ENCODE assay signal across 15 cellular contexts in genomic region chr19:4582112-4582553, GRCh38. TPM values are rescaled to one million over a fixed set of nuclear protein-coding genes. Genes with fewer than 3 reads are reported as not detected.
DNase-seq lines count a peak whose midpoint lies in the region; ATAC-seq and TF ChIP-seq lines count a peak whose summit lies in the region.
"Had no signal": no experiment of that assay in that cellular context is flagged by ENCODE, and none has a peak within 500 bp of the region (broad histone marks: within the 10 kb centered on the region; RNA-seq: fewer than 3 reads in every experiment).

No MANE protein-coding gene starts in this region.

- H3K4me3 Mint-ChIP-seq in Caco-2 (ENCODE audit: unreplicated experiment) = peak overlapping the region; percentile 68
- peak overlapping the region; percentile 64 for H3K4me3 Mint-ChIP-seq in chondrocyte (ENCODE audit: unreplicated experiment)
- H3K4me3 Mint-ChIP-seq: activated CD4-positive, alpha-beta T cell treated with anti-CD3 and anti-CD28 coated beads for 36 hours had no signal

- H3K4me1 Mint-ChIP-seq in Caco-2 (ENCODE audit: low read depth, unreplicated experiment) (peaks cover 9% of the 10 kb centered on the region), chondrocyte (ENCODE audit: low read depth) (peaks cover 5% of the 10 kb centered on the region)

- peaks cover 16% of the 10 kb centered on the region for H3K27me3 Mint-ChIP-seq in Caco-2 (ENCODE audit: insufficient read depth, unreplicated experiment)
- H3K27me3 Mint-ChIP-seq in chondrocyte (ENCODE audit: low read depth) = peaks cover 10% of the 10 kb centered on the region

- CTCF ChIA-PET in Caco-2 (lab: Charles Lee) = no interaction called here
- CTCF ChIA-PET in IMR-90 (lab: Yijun Ruan, JAX) = no interaction called here

- no peaks in the 10 kb centered on the region for H3K27me3 ChIP-seq in Caco-2 (replicated peaks; ENCODE audit: control insufficient read depth, insufficient read depth, low read length)
- peaks cover 59% of the 10 kb centered on the region for H3K27me3 ChIP-seq in IMR-90 (ENCODE audit: control insufficient read depth, insufficient read depth, low read length)
- no peaks in the 10 kb centered on the region for H3K27me3 ChIP-seq in neural cell (ENCODE audit: insufficient read depth, low read depth, low read length)

- H4K20me1 ChIP-seq in IMR-90 (ENCODE audit: insufficient read depth, low read length) = no peaks in the 10 kb centered on the region; the same call in 1 of the 2 replicates
- peaks cover 11% of the 10 kb centered on the region for H4K20me1 ChIP-seq in neural cell (ENCODE audit: insufficient read depth)

- H3K4me2 ChIP-seq in IMR-90 (ENCODE audit: low read depth, low read length) (no peak overlapping the region), neural cell (ENCODE audit: low read length) (no peak overlapping the region)

- H3K27ac ChIP-seq in IMR-90 (ENCODE audit: insufficient read depth, low read length) = no peak overlapping the region
- H3K27ac ChIP-seq in neural cell (ENCODE audit: low read length) = no peak overlapping the region
- H3K27ac ChIP-seq: foreskin keratinocyte had no signal

- POLR2A ChIA-PET in Caco-2 (lab: Charles Lee) = no interaction called here
- POLR2A ChIA-PET in IMR-90 (lab: Charles Lee; ENCODE audit: unreplicated experiment) = no interaction called here

- H3K4me3 ChIP-seq in Caco-2 (ENCODE audit: low read depth, low read length) = no peak overlapping the region
- H3K4me3 ChIP-seq in IMR-90 (ENCODE audit: insufficient read depth, low read depth, low read length) = no peak overlapping the region
- H3K4me3 ChIP-seq in neural cell (ENCODE audit: low read length) = peak overlapping the region; percentile 58

- no peaks in the 10 kb centered on the region for H3K79me1 ChIP-seq in IMR-90 (ENCODE audit: low read depth in 1 of 2, low read length in 2 of 2)

- no peak for TF ChIP-seq POLR2A in IMR-90 (IDR thresholded peaks at IDR 0.05; ENCODE audit: low read depth, low read length)

- H3K9me1 ChIP-seq in IMR-90 (ENCODE audit: insufficient read depth, low read length) = no peaks in the 10 kb centered on the region

- H3K27ac Mint-ChIP-seq in Caco-2 (ENCODE audit: unreplicated experiment) (no peak overlapping the region), chondrocyte (ENCODE audit: unreplicated experiment) (no peak overlapping the region)
- H3K27ac Mint-ChIP-seq: activated CD4-positive, alpha-beta T cell treated with anti-CD3 and anti-CD28 coated beads for 36 hours; CD4-positive, CD25-positive, alpha-beta regulatory T cell had no signal

- peaks cover 11% of the 10 kb centered on the region for H3K79me2 ChIP-seq in neural cell (replicated peaks; ENCODE audit: insufficient read depth, low read length)

- H2BK20ac ChIP-seq in IMR-90 (ENCODE audit: low read depth, low read length) = no peak overlapping the region

- H3K4ac ChIP-seq in IMR-90 (ENCODE audit: low read depth, low read length) = no peak overlapping the region

- no peak overlapping the region for H3K14ac ChIP-seq in IMR-90 (replicated peaks; ENCODE audit: low read depth, low read length)

- H4K5ac ChIP-seq in IMR-90 (ENCODE audit: low read depth, low read length) = no peak overlapping the region

- no peak overlapping the region for H3K23ac ChIP-seq in IMR-90 (ENCODE audit: low read depth, low read length)

- no peak overlapping the region for H4K8ac ChIP-seq in IMR-90 (ENCODE audit: low read depth in 2 of 2, low read length in 2 of 2)

- H2BK15ac ChIP-seq in IMR-90 (ENCODE audit: low read depth, low read length) = no peak overlapping the region

- no peaks in the 10 kb centered on the region for H3F3A ChIP-seq in neural cell (ENCODE audit: insufficient read depth, low read length, poor library complexity, severe bottlenecking)

- TF ChIP-seq RAD21 in IMR-90 (IDR thresholded peaks at IDR 0.05; ENCODE audit: low read length) (no peak), neural cell (conservative IDR thresholded peaks at IDR 0.05) (no peak)

- no TSS peak for BruUV-seq in Caco-2 (replicated peaks; lab: Mats Ljungman, UMichigan)
- BruUV-seq in IMR-90 (replicated peaks; lab: Mats Ljungman, UMichigan) = no TSS peak

- peaks cover 13% of the 10 kb centered on the region for H3K4me1 ChIP-seq in Caco-2
- peaks cover 3% of the 10 kb centered on the region; the same call in 1 of the 2 replicates for H3K4me1 ChIP-seq in IMR-90 (ENCODE audit: control insufficient read depth, insufficient read depth, low read length)
- H3K4me1 ChIP-seq: foreskin keratinocyte had no signal

- dilution Hi-C loops in IMR-90 (cut with HindIII; ENCODE audit: low sequenced_read_pairs, unreplicated experiment) = no loop called here

- H2BK5ac ChIP-seq in IMR-90 (ENCODE audit: low read depth, low read length, poor library complexity, severe bottlenecking) = no peak overlapping the region

- H3K9me3 Mint-ChIP-seq in Caco-2 (ENCODE audit: unreplicated experiment) (no peaks in the 10 kb centered on the region), chondrocyte (ENCODE audit: low read depth) (no peaks in the 10 kb centered on the region)

- H4K91ac ChIP-seq in IMR-90 (ENCODE audit: insufficient read depth, low read depth, low read length) = no peak overlapping the region

- H3K56ac ChIP-seq in IMR-90 (ENCODE audit: extremely low read depth, insufficient read depth, low read length) = no peak overlapping the region

- intact Hi-C loops in Caco-2 (cut with micrococcal nuclease; ENCODE audit: unreplicated experiment) = no loop called here
- intact Hi-C loops in IMR-90 (cut with micrococcal nuclease) = no loop called here

- H3K18ac ChIP-seq in IMR-90 (ENCODE audit: low read depth, low read length) = no peak overlapping the region

- no peak overlapping the region; the same call in 1 of the 2 replicates for H2AK5ac ChIP-seq in IMR-90 (ENCODE audit: low read depth, low read length)

- TF ChIP-seq CTCF in Caco-2 (IDR thresholded peaks at IDR 0.05; ENCODE audit: insufficient read depth in 1 of 2, low read depth in 1 of 2, low read length in 1 of 2, severe bottlenecking in 1 of 2, unreplicated experiment in 1 of 2) = no peak
- no peak for TF ChIP-seq CTCF in IMR-90 (conservative IDR thresholded peaks at IDR 0.05; ENCODE audit: low read depth, low read length)
- no peak for TF ChIP-seq CTCF in chondrocyte (IDR thresholded peaks at IDR 0.05)
- no peak for TF ChIP-seq CTCF in neural cell (IDR thresholded peaks at IDR 0.05; ENCODE audit: poor library complexity, severe bottlenecking)

- H3K36me3 Mint-ChIP-seq in Caco-2 (ENCODE audit: insufficient read depth, unreplicated experiment) (no peaks in the 10 kb centered on the region), chondrocyte (ENCODE audit: low read depth) (no peaks in the 10 kb centered on the region)
- H3K36me3 Mint-ChIP-seq: CD4-positive, CD25-positive, alpha-beta regulatory T cell had no signal

- no peaks in the 10 kb centered on the region for H3K9me2 ChIP-seq in neural cell (ENCODE audit: insufficient read depth, low read length)

- H3K36me3 ChIP-seq in Caco-2 (ENCODE audit: control insufficient read depth, insufficient read depth, low read length) = no peaks in the 10 kb centered on the region
- no peaks in the 10 kb centered on the region for H3K36me3 ChIP-seq in IMR-90 (ENCODE audit: control insufficient read depth, insufficient read depth, low read length)
- H3K36me3 ChIP-seq in neural cell (ENCODE audit: insufficient read depth, low read length) = no peaks in the 10 kb centered on the region

- peak overlapping the region; percentile 43 for H2AFZ ChIP-seq in IMR-90 (replicated peaks; ENCODE audit: low read length, poor library complexity)
- H2AFZ ChIP-seq in neural cell (ENCODE audit: low read depth, low read length) = no peak overlapping the region

- H3K9ac ChIP-seq in IMR-90 (ENCODE audit: low read depth, low read length) (no peak overlapping the region), neural cell (ENCODE audit: low read length) (peak overlapping the region; percentile 38)

- no peaks in the 10 kb centered on the region for H3K9me3 ChIP-seq in Caco-2
- H3K9me3 ChIP-seq in IMR-90 (ENCODE audit: control insufficient read depth, insufficient read depth, low read length) = no peaks in the 10 kb centered on the region
- H3K9me3 ChIP-seq in neural cell (ENCODE audit: low read length) = no peaks in the 10 kb centered on the region

- H2AK9ac ChIP-seq in IMR-90 (replicated peaks; ENCODE audit: low read depth, low read length, poor library complexity) = no peak overlapping the region

- no peak overlapping the region for H2BK120ac ChIP-seq in IMR-90 (ENCODE audit: low read depth, low read length)

- in situ Hi-C loops in IMR-90 (cut with MboI; ENCODE audit: low sequenced_read_pairs) = no loop called here

- DNase-seq in Caco-2 = no peak
- no peak for DNase-seq in IMR-90
- DNase-seq in chondrocyte (ENCODE audit: low spot score) = no peak
- no peak for DNase-seq in OCI-M2 (lab: John Stamatoyannopoulos, UW; ENCODE audit: unreplicated experiment)
- DNase-seq: CD4-positive, CD25-positive, alpha-beta regulatory T cell; effector CD8-positive, alpha-beta T cell; foreskin keratinocyte; islet precursor cell; NCI-H1048; NCI-H2227 treated with DMSO at 0.1 percent for 48 hours; T-helper 1 cell had no signal

- TF ChIP-seq EP300 in neural cell (conservative IDR thresholded peaks at IDR 0.05; ENCODE audit: poor library complexity, severe bottlenecking) = no peak

- no peak for ATAC-seq in IMR-90 (ENCODE audit: low read depth)
- no peak for ATAC-seq in GM21381 (IDR thresholded peaks at IDR 0.05; ENCODE audit: unreplicated experiment)
- no peak for ATAC-seq in HG02981 (IDR thresholded peaks at IDR 0.05; ENCODE audit: unreplicated experiment)
- ATAC-seq: activated CD4-positive, alpha-beta T cell treated with anti-CD3 and anti-CD28 coated beads for 36 hours; foreskin keratinocyte had no signal

- WGBS in IMR-90 (ENCODE audit: extremely low coverage in 2 of 2, insufficient read length in 1 of 2), 2 experiments = 51% methylated on average over 10 of the region's 13 CpGs; no CpG with 5 or more reads in 1 of the 2 experiments

RNA-seq across cellular contexts. Expression of gene SEMA6B, which starts 22.6 kb away (rescaled TPM):
- total RNA-seq in Caco-2 (2022) = 0.39 and 0.44 TPM in 2 replicates
- 0.18 and 0.28 TPM in 2 replicates for total RNA-seq in IMR-90 (2012; rRNA removed)
- 0.72 and 0.73 TPM in 2 replicates for polyA plus RNA-seq in IMR-90 (2012; rRNA removed)
- polyA plus RNA-seq in IMR-90 (2012; cell fraction: cytosol; rRNA removed) = 0.63 and 1.6 TPM in 2 replicates
- 0.31 and 0.55 TPM in 2 replicates for polyA plus RNA-seq in IMR-90 (2012; cell fraction: nucleus; rRNA removed; ENCODE audit: low replicate concordance)
- 4.2 to 5.3 TPM (median 4.3 TPM) in 3 replicates for total RNA-seq in chondrocyte
- polyA plus RNA-seq in neural cell = 21.6 and 27.1 TPM in 2 replicates
- 59.7 and 71.8 TPM in 2 replicates for polyA minus RNA-seq in neural cell
- total RNA-seq: activated CD4-positive, alpha-beta T cell treated with anti-CD3 and anti-CD28 coated beads for 36 hours; CD4-positive, CD25-positive, alpha-beta regulatory T cell had no signal
- polyA plus RNA-seq: CD4-positive, CD25-positive, alpha-beta regulatory T cell had no signal

RNA-seq across cellular contexts. Expression of gene LRG1, which starts 42.3 kb away (rescaled TPM):
- 0.32 and 0.61 TPM in 2 replicates for total RNA-seq in Caco-2 (2022)
- not detected in 2 replicates for total RNA-seq in IMR-90 (2012; rRNA removed)
- polyA plus RNA-seq in IMR-90 (2012; rRNA removed) = 0.03 TPM in 1 of 2 replicates, not detected in the other
- polyA plus RNA-seq in IMR-90 (2012; cell fraction: cytosol; rRNA removed) = 0.01 and 0.07 TPM in 2 replicates
- polyA plus RNA-seq in IMR-90 (2012; cell fraction: nucleus; rRNA removed; ENCODE audit: low replicate concordance) = not detected in 2 replicates
- total RNA-seq in chondrocyte = not detected in 3 replicates
- not detected in 2 replicates for polyA plus RNA-seq in neural cell
- 0.49 and 0.58 TPM in 2 replicates for polyA minus RNA-seq in neural cell

RNA-seq across cellular contexts. Expression of gene PLIN5, which starts 47.1 kb away (rescaled TPM):
- total RNA-seq in Caco-2 (2022) = 0.73 and 0.84 TPM in 2 replicates
- total RNA-seq in IMR-90 (2012; rRNA removed) = not detected in 2 replicates
- not detected in 2 replicates for polyA plus RNA-seq in IMR-90 (2012; rRNA removed)
- 0.03 and 0.05 TPM in 2 replicates for polyA plus RNA-seq in IMR-90 (2012; cell fraction: cytosol; rRNA removed)
- 0.36 and 0.41 TPM in 2 replicates for polyA plus RNA-seq in IMR-90 (2012; cell fraction: nucleus; rRNA removed; ENCODE audit: low replicate concordance)
- total RNA-seq in chondrocyte = not detected in 3 replicates
- 1.0 and 1.3 TPM in 2 replicates for polyA plus RNA-seq in neural cell
- polyA minus RNA-seq in neural cell = 0.35 and 1.2 TPM in 2 replicates
- total RNA-seq: activated CD4-positive, alpha-beta T cell treated with anti-CD3 and anti-CD28 coated beads for 36 hours; CD4-positive, CD25-positive, alpha-beta regulatory T cell; foreskin keratinocyte had no signal
- polyA plus RNA-seq: foreskin keratinocyte had no signal

RNA-seq across cellular contexts. Expression of gene TNFAIP8L1, which starts 57.2 kb away (rescaled TPM):
- total RNA-seq in Caco-2 (2022) (19.6 and 21.8 TPM in 2 replicates), IMR-90 (2012; rRNA removed) (2.5 and 3.1 TPM in 2 replicates), chondrocyte (2.0 to 4.2 TPM (median 3.9 TPM) in 3 replicates)
- polyA plus RNA-seq in IMR-90 (2012; rRNA removed) (6.0 TPM in 2 replicates), neural cell (0.99 and 1.6 TPM in 2 replicates)
- 5.1 and 7.1 TPM in 2 replicates for polyA plus RNA-seq in IMR-90 (2012; cell fraction: cytosol; rRNA removed)
- polyA plus RNA-seq in IMR-90 (2012; cell fraction: nucleus; rRNA removed; ENCODE audit: low replicate concordance) = 2.3 and 2.9 TPM in 2 replicates
- polyA minus RNA-seq in neural cell = 1.0 and 1.7 TPM in 2 replicates
